25 cellular contexts compared by ENCODE assay signal in genomic region chr12:770474-770873, GRCh38. TPM values are rescaled to one million over a fixed set of nuclear protein-coding genes. Genes with fewer than 3 reads are reported as not detected.
DNase-seq lines count a peak whose midpoint lies in the region; ATAC-seq, FAIRE-seq and TF ChIP-seq lines count a peak whose summit lies in the region.
"Had no signal": no experiment of that assay in that cellular context is flagged by ENCODE, and none has a peak within 500 bp of the region (broad histone marks: within the 10 kb centered on the region; RNA-seq: fewer than 3 reads in every experiment).

No MANE protein-coding gene starts in this region.

- no peaks in the 10 kb centered on the region for H3K27me3 ChIP-seq in astrocyte (ENCODE audit: insufficient read depth, low read length)
- H3K27me3 ChIP-seq in mammary epithelial cell (ENCODE audit: insufficient read depth, low read length), result no peaks in the 10 kb centered on the region
- H3K27me3 ChIP-seq in ascending aorta, result no peaks in the 10 kb centered on the region
- H3K27me3 ChIP-seq: left lung, stomach had no signal

- no peaks in the 10 kb centered on the region for H3K9me3 Mint-ChIP-seq in astrocyte (ENCODE audit: unreplicated experiment)
- H3K9me3 Mint-ChIP-seq: dendritic cell treated with granulocyte-macrophage colony-stimulating factor and Interleukin-4, amounts not matched to agents 40 ng/mL and 50 ng/mL, for 4 days; type B pancreatic cell had no signal

- no peak overlapping the region for H2AFZ ChIP-seq in astrocyte (ENCODE audit: low read depth, low read length)
- H2AFZ ChIP-seq in mammary epithelial cell (ENCODE audit: low read depth, low read length), result no peak overlapping the region

- no peaks in the 10 kb centered on the region for H3K4me1 ChIP-seq in astrocyte (ENCODE audit: insufficient read depth, low read length)
- H3K4me1 ChIP-seq in mammary epithelial cell (ENCODE audit: insufficient read depth, low read length), result no peaks in the 10 kb centered on the region
- H3K4me1 ChIP-seq in ascending aorta, result peaks cover 7 to 34% of the 10 kb centered on the region in 2 donors

- TF ChIP-seq CTCF in astrocyte (IDR thresholded peaks at IDR 0.05; ENCODE audit: insufficient read depth, low read depth, low read length) (no peak), mammary epithelial cell (conservative IDR thresholded peaks at IDR 0.05 in 1 of 2, IDR thresholded peaks at IDR 0.05 in 1 of 2; ENCODE audit: extremely low read depth in 1 of 2, insufficient read depth in 1 of 2, low read depth in 1 of 2, low read length in 2 of 2) (no peak), ascending aorta (IDR thresholded peaks at IDR 0.05) (no peak)

- in situ Hi-C loops in mammary epithelial cell (cut with MboI; ENCODE audit: low sequenced_read_pairs in 2 of 2), result no loop called here

- peaks cover 15% of the 10 kb centered on the region for H3K4me1 Mint-ChIP-seq in astrocyte (ENCODE audit: low read depth, unreplicated experiment)

- no peaks in the 10 kb centered on the region for H3K36me3 ChIP-seq in astrocyte (ENCODE audit: insufficient read depth, low read length)
- H3K36me3 ChIP-seq in mammary epithelial cell (ENCODE audit: insufficient read depth, low read length), result peaks cover 4% of the 10 kb centered on the region
- no peaks in the 10 kb centered on the region for H3K36me3 ChIP-seq in ascending aorta
- H3K36me3 ChIP-seq: left lung, stomach had no signal

- intact Hi-C loops in mammary epithelial cell (cut with micrococcal nuclease) (no loop called here), ascending aorta (cut with DNase I) (no loop called here)

- H4K20me1 ChIP-seq in astrocyte (ENCODE audit: insufficient read depth, low read length) (peaks cover 89% of the 10 kb centered on the region), mammary epithelial cell (ENCODE audit: insufficient read depth, low read length) (peaks cover 3% of the 10 kb centered on the region)

- no peaks in the 10 kb centered on the region for H3K36me3 Mint-ChIP-seq in astrocyte (ENCODE audit: low read depth, unreplicated experiment)

- H3K4me2 ChIP-seq in astrocyte (ENCODE audit: low read length), result no peak overlapping the region
- no peak overlapping the region for H3K4me2 ChIP-seq in mammary epithelial cell (ENCODE audit: insufficient read depth, low read depth, low read length)

- 76% methylated on average over 2 of the region's 2 CpGs for whole genome bisulfite sequencing in mammary epithelial cell (ENCODE audit: low coverage, missing lambda C conversion rate)

- no peak overlapping the region for H3K4me3 ChIP-seq in astrocyte (ENCODE audit: insufficient read depth, low read depth, low read length)
- no peak overlapping the region for H3K4me3 ChIP-seq in mammary epithelial cell (replicated peaks in 1 of 3; ENCODE audit: insufficient read depth in 1 of 3, low read depth in 2 of 3, low read length in 3 of 3)
- H3K4me3 ChIP-seq in ascending aorta, result no peak overlapping the region
- H3K4me3 ChIP-seq: left lung, stomach had no signal

- no peak for FAIRE-seq in astrocyte (lab: Jason Lieb, UNC)
- FAIRE-seq: bronchial epithelial cell, H1, small intestine had no signal

- H3K27ac Mint-ChIP-seq in astrocyte (ENCODE audit: unreplicated experiment), result no peak overlapping the region
- H3K27ac Mint-ChIP-seq: dendritic cell treated with granulocyte-macrophage colony-stimulating factor and Interleukin-4, amounts not matched to agents 40 ng/mL and 50 ng/mL, for 4 days; type B pancreatic cell had no signal

- DNase-seq in SIG-M5 treated with dmso at 0.1 percent for 504 hours (lab: John Stamatoyannopoulos, UW; ENCODE audit: unreplicated experiment), result peak; percentile 29
- no peak for DNase-seq in SIG-M5 (lab: John Stamatoyannopoulos, UW)
- peak; percentile 77 for DNase-seq in NOMO-1 treated with DMSO at 0.1 percent for 48 hours (lab: John Stamatoyannopoulos, UW; ENCODE audit: unreplicated experiment)
- DNase-seq in astrocyte (ENCODE audit: low read depth), result peak; percentile 41
- no peak for DNase-seq in mammary epithelial cell
- DNase-seq in ascending aorta (ENCODE audit: low spot score in 2 of 2), result no peak
- DNase-seq: activated CD4-positive, alpha-beta T cell treated with anti-CD3 and anti-CD28 coated beads, Interleukin-2, amount 50 U/mL, for 1 hour; activated CD8-positive, alpha-beta memory T cell treated with anti-CD3 and anti-CD28 coated beads, Interleukin-2, amount 50 U/mL, for 4 hours; activated effector memory CD4-positive, alpha-beta T cell treated with Interleukin-2 at 50 U/mL for 16 hours; head of caudate nucleus; KBM-7; left lung; NCI-H1105 treated with DMSO at 0.1 percent for 48 hours; NCI-H510A treated with DMSO at 0.1 percent for 48 hours; small intestine; stimulated activated CD4-positive, alpha-beta T cell treated with anti-CD3 and anti-CD28 coated beads, Interleukin-4, amount 100 ng/mL, for 1 hour; stomach had no signal

- CTCF ChIA-PET in mammary epithelial cell (lab: Charles Lee; ENCODE audit: low non-redundant PET), result no interaction called here

- H3K79me2 ChIP-seq in astrocyte (ENCODE audit: insufficient read depth, low read length) (peaks cover 98% of the 10 kb centered on the region), mammary epithelial cell (ENCODE audit: insufficient read depth, low read length) (peaks cover 97% of the 10 kb centered on the region)

- H3K27ac ChIP-seq in astrocyte (ENCODE audit: low read depth, low read length), result no peak overlapping the region
- H3K27ac ChIP-seq in mammary epithelial cell (ENCODE audit: insufficient read depth, low read depth, low read length), result no peak overlapping the region
- no peak overlapping the region for H3K27ac ChIP-seq in ascending aorta
- H3K27ac ChIP-seq: C4-2B, VCaP had no signal

- no TSS peak for BruUV-seq in mammary epithelial cell (replicated peaks; lab: Mats Ljungman, UMichigan)

- no peaks in the 10 kb centered on the region for H3K27me3 Mint-ChIP-seq in astrocyte (ENCODE audit: low read depth, unreplicated experiment)
- H3K27me3 Mint-ChIP-seq: dendritic cell treated with granulocyte-macrophage colony-stimulating factor and Interleukin-4, amounts not matched to agents 40 ng/mL and 50 ng/mL, for 4 days; type B pancreatic cell had no signal

- H3K4me3 Mint-ChIP-seq in astrocyte (ENCODE audit: unreplicated experiment), result no peak overlapping the region
- H3K4me3 Mint-ChIP-seq: type B pancreatic cell had no signal

- no peak overlapping the region for H3K9ac ChIP-seq in astrocyte (ENCODE audit: low read length)
- no peak overlapping the region for H3K9ac ChIP-seq in mammary epithelial cell (ENCODE audit: insufficient read depth, low read length)

- ATAC-seq in HG02623 (IDR thresholded peaks at IDR 0.05; ENCODE audit: unreplicated experiment), result no peak
- no peak for ATAC-seq in GM18861 (IDR thresholded peaks at IDR 0.05; ENCODE audit: unreplicated experiment)
- ATAC-seq: left lung had no signal

- dilution Hi-C loops in mammary epithelial cell (cut with HindIII; ENCODE audit: low sequenced_read_pairs), result no loop called here

- no peaks in the 10 kb centered on the region for H3K9me3 ChIP-seq in astrocyte (ENCODE audit: insufficient read depth, low read depth, low read length)
- no peaks in the 10 kb centered on the region for H3K9me3 ChIP-seq in mammary epithelial cell (replicated peaks; ENCODE audit: insufficient read depth, low read length)
- H3K9me3 ChIP-seq in ascending aorta, result no peaks in the 10 kb centered on the region
- H3K9me3 ChIP-seq: left lung, stomach had no signal

RNA-seq across cellular contexts. Expression of gene WNK1, which starts 18.1 kb away (rescaled TPM):
- 157 and 179 TPM in 2 replicates for total RNA-seq in astrocyte
- 100 to 1,000 TPM; 154 to 180 TPM for total RNA-seq in mammary epithelial cell
- 69.8 TPM for polyA plus RNA-seq in mammary epithelial cell
- polyA minus RNA-seq in mammary epithelial cell, result 113 TPM
- 178 TPM for total RNA-seq in ascending aorta

Comparison
In these comparisons a context has a peak if more than half of its experiments do, and no peak if none do; other contexts are left out.
1. DNase-seq: peak in SIG-M5 treated with dmso at 0.1 percent for 504 hours (single experiment), NOMO-1 treated with DMSO at 0.1 percent for 48 hours (single experiment) and astrocyte (single experiment); none in SIG-M5 (single experiment), mammary epithelial cell (single experiment) and ascending aorta (0 of 2).